ENCODE assay signal across 8 cellular contexts in genomic region chr9:38068616-38068865, GRCh38. TPM values are rescaled to one million over a fixed set of nuclear protein-coding genes. Genes with fewer than 3 reads are reported as not detected.
DNase-seq lines count a peak whose midpoint lies in the region; ATAC-seq and TF ChIP-seq lines count a peak whose summit lies in the region.

No MANE protein-coding gene starts in this region.

- peaks cover 33% of the 10 kb centered on the region for H3K4me1 ChIP-seq in BLaER1

- peak; percentile 39 for DNase-seq in dedifferentiated amniotic fluid mesenchymal stem cell (ENCODE audit: extremely low spot score)
- DNase-seq in lower leg skin (ENCODE audit: low spot score in 2 of 2), result no peak
- DNase-seq in NCI-H1105 (lab: John Stamatoyannopoulos, UW), result no peak

- H3K27ac Mint-ChIP-seq in T-helper 1 cell treated with Interleukin-12 subunit alpha and Interleukin-12 subunit beta and Interleukin-4 antibody, amounts not matched to agents 30 μg/mL and 1 μg/mL, for 36 hours, result no peak overlapping the region

- H3K27me3 Mint-ChIP-seq in T-helper 1 cell treated with Interleukin-12 subunit alpha and Interleukin-12 subunit beta and Interleukin-4 antibody, amounts not matched to agents 30 μg/mL and 1 μg/mL, for 36 hours (ENCODE audit: low read depth), result peaks cover 57% of the 10 kb centered on the region

- ATAC-seq in GM19043 (IDR thresholded peaks at IDR 0.05; ENCODE audit: low read depth, unreplicated experiment), result peak; percentile 31
- ATAC-seq in HG03280 (IDR thresholded peaks at IDR 0.05; ENCODE audit: unreplicated experiment), result peak; percentile 37

- no peaks in the 10 kb centered on the region for H3K36me3 ChIP-seq in BLaER1

- H3K9me3 Mint-ChIP-seq in T-helper 1 cell treated with Interleukin-12 subunit alpha and Interleukin-12 subunit beta and Interleukin-4 antibody, amounts not matched to agents 30 μg/mL and 1 μg/mL, for 36 hours, result no peaks in the 10 kb centered on the region

- H4K20me1 ChIP-seq in BLaER1, result peaks cover 50% of the 10 kb centered on the region

- H3K9ac ChIP-seq in BLaER1, result peak overlapping the region; percentile 84

- H3K36me3 Mint-ChIP-seq in T-helper 1 cell treated with Interleukin-12 subunit alpha and Interleukin-12 subunit beta and Interleukin-4 antibody, amounts not matched to agents 30 μg/mL and 1 μg/mL, for 36 hours (ENCODE audit: low read depth), result peaks cover 2% of the 10 kb centered on the region

- H3K4me3 ChIP-seq in BLaER1 (peak overlapping the region; percentile 82), lower leg skin (ENCODE audit: low read depth, poor library complexity, severe bottlenecking) (peak overlapping the region; percentile 63)

- H3K27ac ChIP-seq in BLaER1 (peak overlapping the region; percentile 69), temporal lobe (ENCODE audit: low read depth, low read length) (peak overlapping the region; percentile 84)

- no peaks in the 10 kb centered on the region for H3K9me3 ChIP-seq in BLaER1

- peaks cover 13% of the 10 kb centered on the region for H3K4me1 Mint-ChIP-seq in T-helper 1 cell treated with Interleukin-12 subunit alpha and Interleukin-12 subunit beta and Interleukin-4 antibody, amounts not matched to agents 30 μg/mL and 1 μg/mL, for 36 hours (ENCODE audit: low read depth)

- no peak for TF ChIP-seq CTCF in lower leg skin (IDR thresholded peaks at IDR 0.05)

- no peak for TF ChIP-seq POLR2A in lower leg skin (IDR thresholded peaks at IDR 0.05)

- peaks cover 45% of the 10 kb centered on the region for H3K27me3 ChIP-seq in BLaER1

- H3K4me3 Mint-ChIP-seq in T-helper 1 cell treated with Interleukin-12 subunit alpha and Interleukin-12 subunit beta and Interleukin-4 antibody, amounts not matched to agents 30 μg/mL and 1 μg/mL, for 36 hours, result peak overlapping the region; percentile 32

- intact Hi-C loops in lower leg skin (cut with DNase I; ENCODE audit: low total_unique reads), result loop anchor here (5.0 to 10.0 kb wide), 2 partner anchors 111 to 154 kb away; no protein-coding TSS in a partner anchor

- WGBS in lower leg skin, 2 donors, result 0% methylated on average over 9 to 19 of the region's 35 CpGs

- H3K4me2 ChIP-seq in BLaER1, result peak overlapping the region; percentile 99

RNA-seq across cellular contexts. Expression of gene SHB, which starts 0.5 kb away (rescaled TPM):
- total RNA-seq in lower leg skin, result 10 to 100 TPM; 27.6 to 42.6 (median 34.5) TPM
- total RNA-seq in temporal lobe, result 11.3 TPM
